ENCODE assay signal across 34 cellular contexts in genomic region chr22:45938913-45939312, GRCh38. TPM values are rescaled to one million over a fixed set of nuclear protein-coding genes. Genes with fewer than 3 reads are reported as not detected.
"Had no signal": no experiment of that assay in that cellular context is flagged by ENCODE, and none has a peak within 500 bp of the region (broad histone marks: within the 10 kb centered on the region; RNA-seq: fewer than 3 reads in every experiment).

No MANE protein-coding gene starts in this region.

- H3K27ac ChIP-seq: adrenal gland, ascending aorta, body of pancreas, brain microvascular endothelial cell, breast epithelium, cardiac muscle cell had no signal

- H3K9me3 ChIP-seq: adrenal gland, ascending aorta, body of pancreas, breast epithelium had no signal

- DNase-seq: activated effector memory CD4-positive, alpha-beta T cell treated with anti-CD3 and anti-CD28 coated beads, Interleukin-2, amount 50 U/mL, for 16 hours; activated effector memory CD4-positive, alpha-beta T cell treated with Interleukin-2 at 50 U/mL for 16 hours; activated gamma-delta T cell; activated gamma-delta T cell treated with Interleukin-2 at 50 U/mL for 16 hours; activated naive CD4-positive, alpha-beta T cell; activated naive CD4-positive, alpha-beta T cell treated with anti-CD3 and anti-CD28 coated beads for 36 hours; activated naive CD4-positive, alpha-beta T cell treated with anti-CD3 and anti-CD28 coated beads, Interleukin-2, amount 10 ng/mL, durations not matched to agents 7 days and 5 days; activated naive CD4-positive, alpha-beta T cell treated with anti-CD3 and anti-CD28 coated beads, Interleukin-2, amount 50 U/mL, for 16 hours; activated naive CD4-positive, alpha-beta T cell treated with Interleukin-2 at 50 U/mL for 16 hours; activated naive CD8-positive, alpha-beta T cell treated with anti-CD3 and anti-CD28 coated beads for 36 hours; activated naive CD8-positive, alpha-beta T cell treated with anti-CD3 and anti-CD28 coated beads, Interleukin-2, amount 10 ng/mL, durations not matched to agents 7 days and 5 days; activated naive CD8-positive, alpha-beta T cell treated with anti-CD3 and anti-CD28 coated beads, Interleukin-2, amount 50 U/mL, for 24 hours; activated T-cell treated with anti-CD3 and anti-CD28 coated beads, Interleukin-2, amount 50 U/mL, for 1 hour; activated T-cell treated with anti-CD3 and anti-CD28 coated beads, Interleukin-2, amount 50 U/mL, for 24 hours; activated T-cell treated with anti-CD3 and anti-CD28 coated beads, Interleukin-2, amount 50 U/mL, for 4 hours; activated T-cell treated with anti-CD3 and anti-CD28 coated beads, Interleukin-2, amount 50 U/mL, for 48 hours; activated T-cell treated with anti-CD3 and anti-CD28 coated beads, Interleukin-2, amount 50 U/mL, for 72 hours; adrenal gland; amniotic stem cell; amygdala; anterior cingulate cortex; body of pancreas; brain microvascular endothelial cell; caudate nucleus; central memory CD4-positive, alpha-beta T cell; cerebellar nuclear complex had no signal

- H3K27me3 ChIP-seq: ascending aorta, body of pancreas, brain microvascular endothelial cell had no signal

- H3K4me3 ChIP-seq: adrenal gland, ascending aorta, body of pancreas, breast epithelium, cardiac muscle cell had no signal

- H3K36me3 ChIP-seq: adrenal gland, ascending aorta, brain microvascular endothelial cell, breast epithelium, cardiac muscle cell had no signal

- ATAC-seq: activated naive CD4-positive, alpha-beta T cell treated with anti-CD3 and anti-CD28 coated beads, Interleukin-2, amount 50 U/mL, for 72 hours; activated naive CD8-positive, alpha-beta T cell treated with anti-CD3 and anti-CD28 coated beads, Interleukin-2, amount 50 U/mL, for 24 hours; activated T-cell treated with anti-CD3 and anti-CD28 coated beads, Interleukin-2, amount 50 U/mL, for 4 hours; activated T-cell treated with anti-CD3 and anti-CD28 coated beads, Interleukin-2, amount 50 U/mL, for 72 hours; activated T-helper 17 cell treated with anti-CD3 and anti-CD28 coated beads, Interleukin-2, amount 50 U/mL, for 72 hours; body of pancreas had no signal

RNA-seq across cellular contexts. Expression of gene WNT7B, which starts 38.0 kb away (rescaled TPM):
- total RNA-seq: activated naive CD4-positive, alpha-beta T cell treated with anti-CD3 and anti-CD28 coated beads for 36 hours; activated naive CD8-positive, alpha-beta T cell treated with anti-CD3 and anti-CD28 coated beads for 36 hours; activated naive CD8-positive, alpha-beta T cell treated with anti-CD3 and anti-CD28 coated beads, Interleukin-2, amount 10 ng/mL, durations not matched to agents 7 days and 5 days; activated T-cell treated with anti-CD3 and anti-CD28 coated beads, Interleukin-2, amount 50 U/mL, for 72 hours; activated T-helper 1 cell treated with anti-CD3 and anti-CD28 coated beads, Interleukin-12 subunit alpha, Interleukin-12 subunit beta, Interleukin-2, Interleukin-4 antibody, amounts not matched to agents 30 ng/mL and 10 ng/mL and 1 ng/mL, durations not matched to agents 14 hours and 24 hours and 36 hours; activated T-helper 17 cell treated with anti-CD3 and anti-CD28 coated beads, Interleukin-2, amount 50 U/mL, for 72 hours; activated T-helper 2 cell treated with anti-CD3 and anti-CD28 coated beads, Interferon-gamma antibody, Interleukin-2, Interleukin-4, amounts not matched to agents 10 μg/mL and 5 μg/mL and 100 μg/mL, durations not matched to agents 14 hours and 24 hours and 36 hours; ascending aorta; cardiac muscle cell; cardiac septum had no signal
- polyA plus RNA-seq: cardiac muscle cell had no signal
